Comparison of ENCODE assay signal across 8 cellular contexts in the genomic region with DNA sequence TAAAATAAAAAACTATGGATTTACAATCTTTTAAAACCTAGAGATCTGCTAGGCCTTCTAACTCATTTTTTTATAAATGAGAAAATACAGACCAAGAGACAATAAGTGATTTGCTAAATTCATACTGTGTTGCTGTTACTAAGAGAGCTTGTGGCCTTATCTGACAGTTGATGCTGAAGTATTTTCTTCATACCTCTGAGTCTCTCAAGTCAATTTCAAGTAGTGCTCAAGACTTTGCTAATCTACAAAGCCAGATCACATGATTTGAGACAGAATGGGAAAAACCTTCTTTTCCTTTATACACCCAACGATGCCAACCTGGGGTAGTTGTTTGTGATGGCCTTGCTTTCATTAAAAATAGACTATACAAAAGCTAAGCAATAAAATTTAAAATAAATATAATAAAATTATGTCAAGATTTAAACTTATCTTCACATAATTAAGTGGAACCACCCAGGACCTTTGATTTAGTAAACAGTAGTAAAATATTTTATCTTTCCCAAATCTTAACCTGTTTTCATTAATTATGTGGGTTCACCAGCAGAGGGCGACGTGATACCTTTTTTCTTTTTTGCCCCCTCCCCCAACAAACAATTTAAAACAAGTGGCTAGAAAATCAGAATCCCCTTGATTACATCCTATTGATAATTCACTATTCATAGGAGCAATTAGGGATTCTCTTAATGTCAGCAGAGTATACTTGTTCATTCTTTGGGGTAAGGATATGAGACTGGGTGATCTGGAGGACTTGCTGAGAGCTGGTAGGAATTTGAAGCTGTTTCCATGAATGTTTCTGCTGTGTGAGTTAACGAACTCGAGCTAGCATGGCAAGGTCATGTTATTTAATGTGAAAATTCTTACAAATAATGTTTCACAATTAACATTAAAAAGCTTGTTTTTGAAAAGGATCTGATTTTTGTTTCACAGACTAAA.
A peak's percentile ranks its signal among the peaks of the same experiment; 100 is the strongest.
DNase-seq lines count a peak whose midpoint lies in the region; ATAC-seq lines count a peak whose summit lies in the region.

No MANE protein-coding gene starts in this region.

- no peak for ATAC-seq in GM19452 (IDR thresholded peaks at IDR 0.05; ENCODE audit: unreplicated experiment)
- ATAC-seq in HG02970 (IDR thresholded peaks at IDR 0.05; ENCODE audit: low FRiP score, unreplicated experiment) = no peak
- ATAC-seq in GM18861 (IDR thresholded peaks at IDR 0.05; ENCODE audit: unreplicated experiment) = no peak

- DNase-seq in 8988T (peak; percentile 5), EL (peak; percentile 10), RPMI8226 (peak; percentile 4), head of caudate nucleus (peak in 25 of 42 donors; percentile 5 to 71 (median 24)), cerebellar nuclear complex (lab: John Stamatoyannopoulos, UW) (no peak)

- intact Hi-C loops in head of caudate nucleus (cut with DNase I) = loop anchor here (10.0 kb wide), 2 partner anchors 238 to 648 kb away; no protein-coding TSS in a partner anchor

Comparison
In these comparisons a context has a peak if more than half of its experiments do, and no peak if none do; other contexts are left out.
1. DNase-seq: peak in 8988T (single experiment), EL (single experiment), RPMI8226 (single experiment) and head of caudate nucleus (25 of 42); none in cerebellar nuclear complex (0 of 2).